Comparison of ENCODE assay signal across 8 cellular contexts in the genomic region with DNA sequence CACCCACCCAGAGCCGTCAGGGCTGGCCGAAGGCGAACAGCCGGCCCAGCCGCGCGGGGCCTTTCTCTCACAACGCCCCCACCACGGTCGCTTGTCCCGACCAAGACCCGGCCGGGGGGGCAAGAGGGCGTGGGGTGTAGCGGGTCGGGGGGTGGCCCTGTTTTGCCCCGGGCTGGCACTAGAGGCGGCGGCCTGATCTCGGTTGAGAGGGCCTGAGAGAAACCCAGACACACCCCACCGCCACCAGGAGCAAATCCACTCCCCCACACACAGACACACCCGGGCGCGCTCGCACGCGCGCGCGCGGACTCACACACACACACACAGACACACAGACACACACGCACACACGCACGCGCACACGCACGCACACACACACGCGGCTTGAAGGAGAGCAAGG.
DNase-seq lines count a peak whose midpoint lies in the region; ATAC-seq and TF ChIP-seq lines count a peak whose summit lies in the region.
"Not testable (repeated sequence)": the region's sequence is repeated elsewhere in the genome, so short reads cannot be mapped to it uniquely, and the experiment has no call there.

No MANE protein-coding gene starts in this region.

- H3K9me3 ChIP-seq in A673 (ENCODE audit: low read depth, low read length, poor library complexity, severe bottlenecking); PC-9 (ENCODE audit: insufficient read depth, low read depth); esophagus muscularis mucosa; right cardiac atrium (ENCODE audit: control insufficient read depth, low read length); testis: not testable (repeated sequence)

- H3K4me3 Mint-ChIP-seq in activated naive CD8-positive, alpha-beta T cell treated with anti-CD3 and anti-CD28 coated beads, Interleukin-2, amount 10 ng/mL, durations not matched to agents 7 days and 5 days = not testable (repeated sequence)

- POLR2A ChIA-PET in A673 (lab: Charles Lee; ENCODE audit: low non-redundant PET); PC-9 (lab: Charles Lee; ENCODE audit: unreplicated experiment); activated naive CD8-positive, alpha-beta T cell treated with anti-CD3 and anti-CD28 coated beads, Interleukin-2, amount 10 ng/mL, durations not matched to agents 7 days and 5 days (lab: Charles Lee): not testable (repeated sequence)

- H3F3A ChIP-seq in PC-9 (ENCODE audit: insufficient read depth, low read depth) = not testable (repeated sequence)

- TF ChIP-seq EP300 in esophagus muscularis mucosa (IDR thresholded peaks at IDR 0.05) = not testable (repeated sequence)

- intact Hi-C loops in A673 (cut with micrococcal nuclease; ENCODE audit: unreplicated experiment); PC-9 (cut with micrococcal nuclease; ENCODE audit: unreplicated experiment); esophagus muscularis mucosa (cut with DNase I); right cardiac atrium (cut with DNase I); posterior vena cava (cut with DNase I); testis (cut with DNase I; ENCODE audit: low total_unique reads): not testable (repeated sequence)

- CTCF ChIA-PET in A673 (lab: Charles Lee); PC-9 (lab: Charles Lee): not testable (repeated sequence)

- not testable (repeated sequence) for H3K9me2 ChIP-seq in PC-9 (ENCODE audit: insufficient read depth)

- not testable (repeated sequence) for H3K9me3 Mint-ChIP-seq in activated naive CD8-positive, alpha-beta T cell treated with anti-CD3 and anti-CD28 coated beads, Interleukin-2, amount 10 ng/mL, durations not matched to agents 7 days and 5 days

- not testable (repeated sequence) for BruUV-seq in A673 (replicated peaks; lab: Mats Ljungman, UMichigan); PC-9 (replicated peaks; lab: Mats Ljungman, UMichigan)

- H3K79me2 ChIP-seq in PC-9 (ENCODE audit: low read depth) = not testable (repeated sequence)

- not testable (repeated sequence) for H3K36me3 ChIP-seq in A673 (ENCODE audit: insufficient read depth, low read length, poor library complexity, severe bottlenecking); PC-9 (ENCODE audit: low read depth); esophagus muscularis mucosa; testis (ENCODE audit: low read depth, missing control alignments)

- ATAC-seq in activated naive CD8-positive, alpha-beta T cell treated with anti-CD3 and anti-CD28 coated beads, Interleukin-2, amount 10 ng/mL, durations not matched to agents 7 days and 5 days (ENCODE audit: low read depth); right cardiac atrium: not testable (repeated sequence)

- no CpG with 5 or more reads among the region's 39 CpGs for WGBS in esophagus muscularis mucosa
- WGBS in right cardiac atrium = 18% methylated on average over 15 of the region's 39 CpGs
- 0% methylated on average over 18 of the region's 39 CpGs; no CpG with 5 or more reads in 1 of the 2 donors for WGBS in testis, 2 donors

- H3K27ac ChIP-seq in A673 (ENCODE audit: low read depth, low read length, poor library complexity, severe bottlenecking); PC-9; esophagus muscularis mucosa (replicated peaks in 1 of 4); right cardiac atrium (ENCODE audit: low read length); testis: not testable (repeated sequence)

- H3K4me3 ChIP-seq in A673 (ENCODE audit: low read depth, low read length, poor library complexity, severe bottlenecking) = peak overlapping the region; percentile 41
- peak overlapping the region; percentile 35 for H3K4me3 ChIP-seq in GM12875 (ENCODE audit: low read depth, low read length)
- H3K4me3 ChIP-seq in PC-9 = peak overlapping the region; percentile 52; the same call in 1 of the 2 replicates
- H3K4me3 ChIP-seq in esophagus muscularis mucosa = peak overlapping the region in 3 of 4 donors; percentile 43 to 54 (median 47)
- peak overlapping the region; percentile 29 for H3K4me3 ChIP-seq in right cardiac atrium (ENCODE audit: low read length)
- peak overlapping the region in 1 of 2 donors; percentile 43 for H3K4me3 ChIP-seq in testis

- not testable (repeated sequence) for H3K36me3 Mint-ChIP-seq in activated naive CD8-positive, alpha-beta T cell treated with anti-CD3 and anti-CD28 coated beads, Interleukin-2, amount 10 ng/mL, durations not matched to agents 7 days and 5 days

- H3K27me3 ChIP-seq in A673 (replicated peaks; ENCODE audit: insufficient read depth, low read depth, low read length, poor library complexity); PC-9 (ENCODE audit: insufficient read depth, low read depth); esophagus muscularis mucosa; right cardiac atrium (ENCODE audit: control insufficient read depth, insufficient read depth); testis: not testable (repeated sequence)

- DNase-seq in A673 (ENCODE audit: low spot score); esophagus muscularis mucosa (ENCODE audit: extremely low spot score): not testable (repeated sequence)
- DNase-seq in PC-9 (peak in 1 of 2 experiments; percentile 26), right cardiac atrium (peak; percentile 34 to 82 (median 46)), posterior vena cava (ENCODE audit: low spot score) (peak; percentile 69), testis (peak; percentile 39)
- DNase-seq in activated naive CD8-positive, alpha-beta T cell treated with anti-CD3 and anti-CD28 coated beads, Interleukin-2, amount 10 ng/mL, durations not matched to agents 7 days and 5 days = peak; percentile 60

- H4K20me1 ChIP-seq in PC-9 (ENCODE audit: insufficient read depth) = not testable (repeated sequence)

- not testable (repeated sequence) for TF ChIP-seq POLR2A in esophagus muscularis mucosa (IDR thresholded peaks at IDR 0.05; ENCODE audit: low read depth); testis (IDR thresholded peaks at IDR 0.05)

- H3K4me2 ChIP-seq in PC-9 = peak overlapping the region; percentile 65

- H2AFZ ChIP-seq in PC-9 = not testable (repeated sequence)

- TF ChIP-seq CTCF in A673 (conservative IDR thresholded peaks at IDR 0.05; ENCODE audit: low read depth, low read length); GM12875 (IDR thresholded peaks at IDR 0.05; ENCODE audit: borderline replicate concordance, insufficient read depth, low read depth, low read length); PC-9 (conservative IDR thresholded peaks at IDR 0.05); esophagus muscularis mucosa (IDR thresholded peaks at IDR 0.05); testis (IDR thresholded peaks at IDR 0.05): not testable (repeated sequence)

- H3K27ac Mint-ChIP-seq in activated naive CD8-positive, alpha-beta T cell treated with anti-CD3 and anti-CD28 coated beads, Interleukin-2, amount 10 ng/mL, durations not matched to agents 7 days and 5 days = not testable (repeated sequence)

- H3K27me3 Mint-ChIP-seq in activated naive CD8-positive, alpha-beta T cell treated with anti-CD3 and anti-CD28 coated beads, Interleukin-2, amount 10 ng/mL, durations not matched to agents 7 days and 5 days = not testable (repeated sequence)

- H3K4me1 ChIP-seq in A673 (ENCODE audit: insufficient read depth, low read length, poor library complexity, severe bottlenecking); PC-9 (replicated peaks; ENCODE audit: insufficient read depth); esophagus muscularis mucosa; right cardiac atrium (ENCODE audit: control insufficient read depth, insufficient read depth, low read length); testis: not testable (repeated sequence)

- H3K4me1 Mint-ChIP-seq in activated naive CD8-positive, alpha-beta T cell treated with anti-CD3 and anti-CD28 coated beads, Interleukin-2, amount 10 ng/mL, durations not matched to agents 7 days and 5 days = not testable (repeated sequence)
